Comparison of ENCODE assay signal across 22 cellular contexts in genomic region chr10:8180348-8180747, GRCh38.
"Had no signal": no experiment of that assay in that cellular context is flagged by ENCODE, and none has a peak within 500 bp of the region (broad histone marks: within the 10 kb centered on the region; RNA-seq: fewer than 3 reads in every experiment).

No MANE protein-coding gene starts in this region.

- H3K4me1 ChIP-seq: Peyer's patch, SJCRH30 had no signal

- H3K27me3 ChIP-seq: Peyer's patch, SJCRH30 had no signal

- H3K9me3 ChIP-seq: Peyer's patch, SJCRH30 had no signal

- H3K4me3 ChIP-seq: Peyer's patch, SJCRH30 had no signal

- H3K27ac ChIP-seq: Peyer's patch, RWPE1, SJCRH30 had no signal

- DNase-seq: activated B cell treated with CpG ODN at 0.5 μM for 24 hours; activated CD4-positive, alpha-beta memory T cell treated with anti-CD3 and anti-CD28 coated beads for 36 hours; activated CD4-positive, alpha-beta T cell treated with anti-CD3 and anti-CD28 coated beads, Interleukin-2, amount 10 ng/mL, durations not matched to agents 7 days and 5 days; activated CD8-positive, alpha-beta memory T cell treated with anti-CD3 and anti-CD28 coated beads for 24 hours; activated effector memory CD4-positive, alpha-beta T cell treated with anti-CD3 and anti-CD28 coated beads, Interleukin-2, amount 50 U/mL, for 16 hours; activated naive CD4-positive, alpha-beta T cell treated with Interleukin-2 at 50 U/mL for 16 hours; activated naive CD8-positive, alpha-beta T cell treated with anti-CD3 and anti-CD28 coated beads for 36 hours; activated T-cell treated with anti-CD3 and anti-CD28 coated beads, Interleukin-2, amount 50 U/mL, for 4 hours; cerebellar nuclear complex; KG1; NCI-H1048; NCI-H146; NCI-H1930; NCI-H2107; NCI-H446; NCI-H526; Peyer's patch; Right ventricle myocardium superior; SJCRH30; T-helper 2 cell; T1000 had no signal

- H3K36me3 ChIP-seq: Peyer's patch, SJCRH30 had no signal
